Comparison of ENCODE assay signal across 1 cellular context in the genomic region with DNA sequence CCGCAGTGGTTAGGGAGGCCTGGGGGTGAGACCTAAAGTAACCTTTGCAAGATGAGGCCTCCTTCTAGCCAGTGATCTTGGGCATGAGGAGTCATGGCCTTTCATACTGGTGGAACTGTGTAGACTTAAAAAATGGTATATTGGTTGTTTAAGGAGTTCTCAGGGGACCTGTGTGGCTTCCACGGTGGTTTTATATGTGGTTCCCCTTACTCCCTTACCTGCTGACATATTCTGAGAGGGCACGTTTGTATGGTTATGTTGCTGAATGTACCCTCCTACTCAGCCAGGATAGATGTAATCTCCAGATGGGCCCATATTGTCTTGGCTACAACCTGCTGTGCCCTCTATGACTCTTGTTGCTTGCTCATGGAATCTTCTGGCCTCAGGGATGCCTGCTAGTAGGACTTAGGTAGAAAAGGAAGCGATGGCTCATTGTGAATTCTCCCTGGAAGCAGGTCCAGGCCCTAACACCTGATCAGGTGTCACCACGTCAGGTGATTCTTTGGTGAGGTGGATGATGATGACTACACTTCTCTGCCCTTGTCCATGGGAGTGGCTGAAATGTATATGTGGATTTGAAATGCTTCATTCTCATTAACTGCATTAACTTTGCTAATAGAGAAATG.
TF ChIP-seq lines count a peak whose summit lies in the region.

No MANE protein-coding gene starts in this region.

TF ChIP-seq in GM12878, 131 proteins besides CTCF, POLR2A, EP300 and RAD21 (continued from another document):
- TF ChIP-seq NR2C1 (IDR thresholded peaks at IDR 0.05) (no peak), CBX5 (IDR thresholded peaks at IDR 0.05; ENCODE audit: low read depth) (no peak), TBL1XR1 (IDR thresholded peaks at IDR 0.05; ENCODE audit: low read depth, low read length) (no peak; the same call in 1 of the 2 replicates), SREBF2 (IDR thresholded peaks at IDR 0.05; ENCODE audit: low read length) (no peak), SUPT20H (IDR thresholded peaks at IDR 0.05; ENCODE audit: borderline replicate concordance, control insufficient read depth, low read depth, low read length) (no peak), RB1 (IDR thresholded peaks at IDR 0.05; ENCODE audit: borderline replicate concordance) (no peak), TCF7 (IDR thresholded peaks at IDR 0.05; ENCODE audit: borderline replicate concordance) (no peak), SMC3 (IDR thresholded peaks at IDR 0.05; ENCODE audit: borderline replicate concordance, low read length) (no peak), SIN3A (IDR thresholded peaks at IDR 0.05; ENCODE audit: low read depth, low read length) (no peak), NR2C2 (IDR thresholded peaks at IDR 0.05; ENCODE audit: borderline replicate concordance, control insufficient read depth, insufficient read length, low read depth) (no peak), STAT1 (conservative IDR thresholded peaks at IDR 0.05) (no peak), RAD51 (IDR thresholded peaks at IDR 0.05) (peak; percentile 69), NR2F1 (conservative IDR thresholded peaks at IDR 0.05) (peak; percentile 90), CBX3 (IDR thresholded peaks at IDR 0.05; ENCODE audit: borderline replicate concordance, low read depth) (no peak), IKZF1 (conservative IDR thresholded peaks at IDR 0.05) (peak; percentile 45), HDAC2 (IDR thresholded peaks at IDR 0.05) (no peak), ETV6 (conservative IDR thresholded peaks at IDR 0.05 in 1 of 2, IDR thresholded peaks at IDR 0.05 in 1 of 2; ENCODE audit: borderline replicate concordance in 1 of 2, low read depth in 1 of 2) (no peak), STAT3 (IDR thresholded peaks at IDR 0.05; ENCODE audit: low read depth, low read length) (no peak), RUNX3 (IDR thresholded peaks at IDR 0.05; ENCODE audit: low read length) (peak; percentile 88), MEF2B (IDR thresholded peaks at IDR 0.05; ENCODE audit: partially characterized antibody, poor library complexity, severe bottlenecking) (peak; percentile 80), CHD2 (IDR thresholded peaks at IDR 0.05; ENCODE audit: borderline replicate concordance, low read depth, low read length) (no peak)
- TF ChIP-seq, protein P1, sequence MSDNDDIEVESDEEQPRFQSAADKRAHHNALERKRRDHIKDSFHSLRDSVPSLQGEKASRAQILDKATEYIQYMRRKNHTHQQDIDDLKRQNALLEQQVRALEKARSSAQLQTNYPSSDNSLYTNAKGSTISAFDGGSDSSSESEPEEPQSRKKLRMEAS (IDR thresholded peaks at IDR 0.05; ENCODE audit: low read depth, low read length): 0 out of 2 replicates have a peak, but pooled peaks have one; percentile 11
- TF ChIP-seq, protein P2, sequence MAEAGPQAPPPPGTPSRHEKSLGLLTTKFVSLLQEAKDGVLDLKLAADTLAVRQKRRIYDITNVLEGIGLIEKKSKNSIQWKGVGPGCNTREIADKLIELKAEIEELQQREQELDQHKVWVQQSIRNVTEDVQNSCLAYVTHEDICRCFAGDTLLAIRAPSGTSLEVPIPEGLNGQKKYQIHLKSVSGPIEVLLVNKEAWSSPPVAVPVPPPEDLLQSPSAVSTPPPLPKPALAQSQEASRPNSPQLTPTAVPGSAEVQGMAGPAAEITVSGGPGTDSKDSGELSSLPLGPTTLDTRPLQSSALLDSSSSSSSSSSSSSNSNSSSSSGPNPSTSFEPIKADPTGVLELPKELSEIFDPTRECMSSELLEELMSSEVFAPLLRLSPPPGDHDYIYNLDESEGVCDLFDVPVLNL (IDR thresholded peaks at IDR 0.05; ENCODE audit: low read depth, low read length): no peak
- TF ChIP-seq, protein P3, sequence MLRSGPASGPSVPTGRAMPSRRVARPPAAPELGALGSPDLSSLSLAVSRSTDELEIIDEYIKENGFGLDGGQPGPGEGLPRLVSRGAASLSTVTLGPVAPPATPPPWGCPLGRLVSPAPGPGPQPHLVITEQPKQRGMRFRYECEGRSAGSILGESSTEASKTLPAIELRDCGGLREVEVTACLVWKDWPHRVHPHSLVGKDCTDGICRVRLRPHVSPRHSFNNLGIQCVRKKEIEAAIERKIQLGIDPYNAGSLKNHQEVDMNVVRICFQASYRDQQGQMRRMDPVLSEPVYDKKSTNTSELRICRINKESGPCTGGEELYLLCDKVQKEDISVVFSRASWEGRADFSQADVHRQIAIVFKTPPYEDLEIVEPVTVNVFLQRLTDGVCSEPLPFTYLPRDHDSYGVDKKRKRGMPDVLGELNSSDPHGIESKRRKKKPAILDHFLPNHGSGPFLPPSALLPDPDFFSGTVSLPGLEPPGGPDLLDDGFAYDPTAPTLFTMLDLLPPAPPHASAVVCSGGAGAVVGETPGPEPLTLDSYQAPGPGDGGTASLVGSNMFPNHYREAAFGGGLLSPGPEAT (IDR thresholded peaks at IDR 0.05; ENCODE audit: low read depth): 0 out of 2 replicates have a peak, but pooled peaks have one; percentile 24
TF ChIP-seq in GM12878: peak in this region for 14.
